ENCODE assay signal across 1 cellular context in genomic region chr5:43039468-43040286, GRCh38.
TF ChIP-seq lines count a peak whose summit lies in the region.

No MANE protein-coding gene starts in this region.

TF ChIP-seq in K562, 482 proteins besides CTCF, POLR2A, EP300 and RAD21 (continued from another document and continues in another):
- no peak for TF ChIP-seq DLX4 (CRISPR knock-in tag; IDR thresholded peaks at IDR 0.05)
- no peak for TF ChIP-seq DDX20 (tag; IDR thresholded peaks at IDR 0.05; ENCODE audit: low read depth)
- TF ChIP-seq KLF6 (CRISPR knock-in tag; IDR thresholded peaks at IDR 0.05; ENCODE audit: borderline replicate concordance) = no peak
- no peak for TF ChIP-seq FOXJ2 (tag; IDR thresholded peaks at IDR 0.05)
- no peak for TF ChIP-seq ARID3A (IDR thresholded peaks at IDR 0.05; ENCODE audit: borderline replicate concordance, low read depth, low read length)
- TF ChIP-seq TSHZ1 (CRISPR knock-in tag; IDR thresholded peaks at IDR 0.05) = no peak
- no peak for TF ChIP-seq STAT5B (CRISPR knock-in tag; IDR thresholded peaks at IDR 0.05)
- TF ChIP-seq GATAD2B (IDR thresholded peaks at IDR 0.05; ENCODE audit: borderline replicate concordance) = peak; percentile 52; the same call in 1 of the 2 replicates
- TF ChIP-seq NEUROD1 (IDR thresholded peaks at IDR 0.05; ENCODE audit: borderline replicate concordance, low read depth, low read length, partially characterized antibody) = no peak
- TF ChIP-seq CHD4 (IDR thresholded peaks at IDR 0.05; ENCODE audit: insufficient read depth, insufficient replicate concordance, low read depth, low read length, poor library complexity, severe bottlenecking) = peak; percentile 36
- no peak for TF ChIP-seq HNRNPK (IDR thresholded peaks at IDR 0.05; ENCODE audit: low read depth, low read length, poor library complexity, severe bottlenecking)
- no peak for TF ChIP-seq ZNF511 (CRISPR knock-in tag; IDR thresholded peaks at IDR 0.05)
- TF ChIP-seq MAFG (tag; conservative IDR thresholded peaks at IDR 0.05) = no peak
- TF ChIP-seq CHCHD3 (CRISPR knock-in tag; IDR thresholded peaks at IDR 0.05) = no peak
- TF ChIP-seq ZNF551 (CRISPR knock-in tag; IDR thresholded peaks at IDR 0.05) = no peak
- TF ChIP-seq ZKSCAN3 (CRISPR knock-in tag; IDR thresholded peaks at IDR 0.05) = no peak
- TF ChIP-seq ZNF655 (CRISPR knock-in tag; IDR thresholded peaks at IDR 0.05) = no peak
- TF ChIP-seq KDM4B (IDR thresholded peaks at IDR 0.05; ENCODE audit: borderline replicate concordance in 2 of 2, low read depth in 1 of 2) = no peak
- no peak for TF ChIP-seq TRIM28 (IDR thresholded peaks at IDR 0.05)
- TF ChIP-seq HDAC2 (IDR thresholded peaks at IDR 0.05) = peak; percentile 17; the same call in 1 of the 2 replicates
- TF ChIP-seq CXXC5 (CRISPR knock-in tag; IDR thresholded peaks at IDR 0.05) = peak; percentile 64
- TF ChIP-seq PHB2 (IDR thresholded peaks at IDR 0.05; ENCODE audit: low read depth) = no peak
- TF ChIP-seq HINFP (tag; conservative IDR thresholded peaks at IDR 0.05; ENCODE audit: low read depth) = 0 out of 2 replicates have a peak, but pooled peaks have one; percentile 13
- peak; percentile 34; the same call in 1 of the 2 replicates for TF ChIP-seq SAFB (IDR thresholded peaks at IDR 0.05; ENCODE audit: borderline replicate concordance, low read depth, low read length)
- TF ChIP-seq THRA (IDR thresholded peaks at IDR 0.05) = no peak
- no peak for TF ChIP-seq PCBP1 (IDR thresholded peaks at IDR 0.05; ENCODE audit: low read depth, low read length, poor library complexity, severe bottlenecking)
- TF ChIP-seq RREB1 (CRISPR knock-in tag; IDR thresholded peaks at IDR 0.05) = peak; percentile 3; the same call in 1 of the 2 replicates
- no peak for TF ChIP-seq HNRNPUL1 (IDR thresholded peaks at IDR 0.05; ENCODE audit: low read length)
- no peak for TF ChIP-seq DEAF1 (CRISPR knock-in tag; IDR thresholded peaks at IDR 0.05)
- TF ChIP-seq LCOR (CRISPR knock-in tag; IDR thresholded peaks at IDR 0.05) = 0 out of 2 replicates have a peak, but pooled peaks have one; percentile 29
- TF ChIP-seq FOXA3 (CRISPR knock-in tag; conservative IDR thresholded peaks at IDR 0.05 in 1 of 2, IDR thresholded peaks at IDR 0.05 in 1 of 2) = no peak
- no peak for TF ChIP-seq ADNP (tag; IDR thresholded peaks at IDR 0.05)
- TF ChIP-seq EHMT2 (IDR thresholded peaks at IDR 0.05) = peak; percentile 46; the same call in 1 of the 2 replicates
